In genomic region chr14:89186850-89187376, GRCh38 we compare ENCODE assay signal across 1 cellular context.
TF ChIP-seq lines count a peak whose summit lies in the region.

No MANE protein-coding gene starts in this region.

TF ChIP-seq in GM23338, 12 proteins besides CTCF, POLR2A, EP300 and RAD21 (continued from another document):
- TF ChIP-seq, protein P1, sequence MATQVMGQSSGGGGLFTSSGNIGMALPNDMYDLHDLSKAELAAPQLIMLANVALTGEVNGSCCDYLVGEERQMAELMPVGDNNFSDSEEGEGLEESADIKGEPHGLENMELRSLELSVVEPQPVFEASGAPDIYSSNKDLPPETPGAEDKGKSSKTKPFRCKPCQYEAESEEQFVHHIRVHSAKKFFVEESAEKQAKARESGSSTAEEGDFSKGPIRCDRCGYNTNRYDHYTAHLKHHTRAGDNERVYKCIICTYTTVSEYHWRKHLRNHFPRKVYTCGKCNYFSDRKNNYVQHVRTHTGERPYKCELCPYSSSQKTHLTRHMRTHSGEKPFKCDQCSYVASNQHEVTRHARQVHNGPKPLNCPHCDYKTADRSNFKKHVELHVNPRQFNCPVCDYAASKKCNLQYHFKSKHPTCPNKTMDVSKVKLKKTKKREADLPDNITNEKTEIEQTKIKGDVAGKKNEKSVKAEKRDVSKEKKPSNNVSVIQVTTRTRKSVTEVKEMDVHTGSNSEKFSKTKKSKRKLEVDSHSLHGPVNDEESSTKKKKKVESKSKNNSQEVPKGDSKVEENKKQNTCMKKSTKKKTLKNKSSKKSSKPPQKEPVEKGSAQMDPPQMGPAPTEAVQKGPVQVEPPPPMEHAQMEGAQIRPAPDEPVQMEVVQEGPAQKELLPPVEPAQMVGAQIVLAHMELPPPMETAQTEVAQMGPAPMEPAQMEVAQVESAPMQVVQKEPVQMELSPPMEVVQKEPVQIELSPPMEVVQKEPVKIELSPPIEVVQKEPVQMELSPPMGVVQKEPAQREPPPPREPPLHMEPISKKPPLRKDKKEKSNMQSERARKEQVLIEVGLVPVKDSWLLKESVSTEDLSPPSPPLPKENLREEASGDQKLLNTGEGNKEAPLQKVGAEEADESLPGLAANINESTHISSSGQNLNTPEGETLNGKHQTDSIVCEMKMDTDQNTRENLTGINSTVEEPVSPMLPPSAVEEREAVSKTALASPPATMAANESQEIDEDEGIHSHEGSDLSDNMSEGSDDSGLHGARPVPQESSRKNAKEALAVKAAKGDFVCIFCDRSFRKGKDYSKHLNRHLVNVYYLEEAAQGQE (IDR thresholded peaks at IDR 0.05; ENCODE audit: unreplicated experiment), result no peak
TF ChIP-seq in GM23338: peak in this region for 0.
